ENCODE assay signal across 8 cellular contexts in the genomic region with DNA sequence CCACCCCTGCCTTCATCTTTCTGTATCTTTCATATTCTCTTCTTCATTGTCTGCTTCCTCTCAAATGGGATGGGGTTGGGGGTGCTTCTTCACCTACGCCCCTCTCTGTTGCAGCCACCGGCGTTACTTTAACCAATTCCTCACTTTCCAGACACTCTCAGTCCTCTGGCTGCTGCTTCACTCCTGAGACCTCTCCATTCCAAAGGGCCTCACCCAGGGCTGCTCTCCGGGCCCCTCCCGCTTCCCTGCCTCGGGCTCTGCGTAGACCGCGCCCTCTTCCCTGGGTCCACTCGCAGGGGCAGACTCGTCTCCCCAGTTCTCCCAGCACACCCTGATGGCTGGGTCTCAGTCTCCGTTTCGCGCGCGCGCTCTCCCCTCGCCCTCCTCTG. TPM values are rescaled to one million over a fixed set of nuclear protein-coding genes. Genes with fewer than 3 reads are reported as not detected.
DNase-seq lines count a peak whose midpoint lies in the region; ATAC-seq and TF ChIP-seq lines count a peak whose summit lies in the region.

No MANE protein-coding gene starts in this region.

- no peaks in the 10 kb centered on the region for H3K27me3 ChIP-seq in SK-N-SH (ENCODE audit: insufficient read depth)
- no peaks in the 10 kb centered on the region for H3K27me3 ChIP-seq in esophagus squamous epithelium

- no peak for TF ChIP-seq RAD21 in SK-N-SH (IDR thresholded peaks at IDR 0.05; ENCODE audit: low read length)

- H3K4me3 Mint-ChIP-seq in naive thymus-derived CD8-positive, alpha-beta T cell: peak overlapping the region; percentile 85 to 100 (median 97)

- H3K36me3 ChIP-seq in SK-N-SH (replicated peaks in 1 of 2; ENCODE audit: control insufficient read depth in 1 of 2, insufficient read depth in 2 of 2, low read length in 1 of 2) (no peaks in the 10 kb centered on the region), esophagus squamous epithelium (no peaks in the 10 kb centered on the region)

- TF ChIP-seq CTCF in SK-N-SH (IDR thresholded peaks at IDR 0.05) (no peak), esophagus squamous epithelium (IDR thresholded peaks at IDR 0.05) (no peak)

- H3K9me3 ChIP-seq in SK-N-SH (no peaks in the 10 kb centered on the region), esophagus squamous epithelium (no peaks in the 10 kb centered on the region)

- peaks cover 4% of the 10 kb centered on the region for H3F3A ChIP-seq in SK-N-SH (replicated peaks; ENCODE audit: insufficient read depth)

- no peaks in the 10 kb centered on the region for H4K20me1 ChIP-seq in SK-N-SH (ENCODE audit: insufficient read depth)

- H3K9ac ChIP-seq in SK-N-SH: peak overlapping the region; percentile 93

- H3K27ac Mint-ChIP-seq in naive thymus-derived CD8-positive, alpha-beta T cell: peak overlapping the region; percentile 87 to 98 (median 94)

- CTCF ChIA-PET in SK-N-SH (lab: Yijun Ruan, JAX): interaction anchor here (0.7 kb wide), 2 partner anchors 8 to 23 kb away, joined by 3 read pairs; no protein-coding TSS in a partner anchor

- H3K9me2 ChIP-seq in SK-N-SH: no peaks in the 10 kb centered on the region

- TF ChIP-seq EP300 in SK-N-SH (IDR thresholded peaks at IDR 0.05; ENCODE audit: borderline replicate concordance in 1 of 2, low read depth in 1 of 2, low read length in 1 of 2): no peak

- H3K27me3 Mint-ChIP-seq in naive thymus-derived CD8-positive, alpha-beta T cell: peaks cover 0 to 4% (median 0%) of the 10 kb centered on the region in 5 donors

- H3K4me3 ChIP-seq in SK-N-SH (ENCODE audit: low read depth in 2 of 2, low read length in 1 of 2) (peak overlapping the region; percentile 92 to 97), esophagus squamous epithelium (peak overlapping the region; percentile 63 to 98 (median 88))

- intact Hi-C loops in esophagus squamous epithelium (cut with DNase I): no loop called here

- POLR2A ChIA-PET in SK-N-SH (lab: Yijun Ruan, JAX): interaction anchor here (0.6 kb wide), 1 partner anchor 76 kb away, joined by 3 read pairs; no protein-coding TSS in a partner anchor
- POLR2A ChIA-PET in naive thymus-derived CD8-positive, alpha-beta T cell (lab: Charles Lee): interaction anchor here (0.9 kb wide), 1 partner anchor 1254 kb away, joined by 3 read pairs; no protein-coding TSS in a partner anchor

- ATAC-seq in HG02642 (IDR thresholded peaks at IDR 0.05; ENCODE audit: poor library complexity, unreplicated experiment) (peak; percentile 0), HG02840 (IDR thresholded peaks at IDR 0.05; ENCODE audit: low FRiP score, unreplicated experiment) (no peak)
- no peak for ATAC-seq in naive thymus-derived CD8-positive, alpha-beta T cell

- peaks cover 16% of the 10 kb centered on the region; the same call in 1 of the 2 replicates for H3K79me2 ChIP-seq in SK-N-SH (ENCODE audit: insufficient read depth)

- peak overlapping the region; percentile 94 for H3K4me2 ChIP-seq in SK-N-SH

- H3K27ac ChIP-seq in SK-N-SH (ENCODE audit: low read depth in 2 of 2, low read length in 1 of 2): peak overlapping the region; percentile 68 to 92
- H3K27ac ChIP-seq in esophagus squamous epithelium: peak overlapping the region; percentile 98 to 100 (median 99)

- DNase-seq in DMS53 (lab: John Stamatoyannopoulos, UW): peak; percentile 81
- DNase-seq in SK-N-SH: no peak
- no peak for DNase-seq in esophagus squamous epithelium (lab: John Stamatoyannopoulos, UW)
- peak in 2 of 10 donors; percentile 7 to 13 for DNase-seq in naive thymus-derived CD8-positive, alpha-beta T cell
- no peak for DNase-seq in GM19240 (ENCODE audit: insufficient read length, low spot score)
- DNase-seq in amniotic stem cell (lab: John Stamatoyannopoulos, UW): no peak

- peaks cover 0 to 10% of the 10 kb centered on the region in 2 experiments; a peak in 3 of 4 replicates for H3K4me1 ChIP-seq in SK-N-SH (ENCODE audit: control insufficient read depth in 1 of 2, insufficient read depth in 2 of 2, low read depth in 1 of 2, low read length in 1 of 2)
- peaks cover 4 to 19% (median 10%) of the 10 kb centered on the region in 3 donors for H3K4me1 ChIP-seq in esophagus squamous epithelium

- WGBS in SK-N-SH (ENCODE audit: low lambda C conversion rate): 56% methylated on average over 18 of the region's 18 CpGs
- WGBS in esophagus squamous epithelium, 2 donors: 11 to 25% methylated on average over 18 of the region's 18 CpGs

- no peak for TF ChIP-seq POLR2A in esophagus squamous epithelium (IDR thresholded peaks at IDR 0.05)

- no peaks in the 10 kb centered on the region for H3K9me3 Mint-ChIP-seq in naive thymus-derived CD8-positive, alpha-beta T cell

- H3K4me1 Mint-ChIP-seq in naive thymus-derived CD8-positive, alpha-beta T cell: peaks cover 24 to 61% (median 37%) of the 10 kb centered on the region in 4 donors

- no peaks in the 10 kb centered on the region for H3K36me3 Mint-ChIP-seq in naive thymus-derived CD8-positive, alpha-beta T cell

- peak overlapping the region; percentile 96 for H2AFZ ChIP-seq in SK-N-SH (ENCODE audit: low read depth)

TF ChIP-seq in SK-N-SH, 30 proteins besides CTCF, POLR2A, EP300 and RAD21:
- 0 out of 2 replicates have a peak, but pooled peaks have one; percentile 3 for TF ChIP-seq TEAD4 (IDR thresholded peaks at IDR 0.05; ENCODE audit: borderline replicate concordance, insufficient read depth)
- TF ChIP-seq, protein P1, sequence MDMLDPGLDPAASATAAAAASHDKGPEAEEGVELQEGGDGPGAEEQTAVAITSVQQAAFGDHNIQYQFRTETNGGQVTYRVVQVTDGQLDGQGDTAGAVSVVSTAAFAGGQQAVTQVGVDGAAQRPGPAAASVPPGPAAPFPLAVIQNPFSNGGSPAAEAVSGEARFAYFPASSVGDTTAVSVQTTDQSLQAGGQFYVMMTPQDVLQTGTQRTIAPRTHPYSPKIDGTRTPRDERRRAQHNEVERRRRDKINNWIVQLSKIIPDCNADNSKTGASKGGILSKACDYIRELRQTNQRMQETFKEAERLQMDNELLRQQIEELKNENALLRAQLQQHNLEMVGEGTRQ (IDR thresholded peaks at IDR 0.05; ENCODE audit: borderline replicate concordance, low read depth, low read length): no peak

RNA-seq across cellular contexts. Expression of gene SERPINB8, which starts 0.9 kb away (rescaled TPM):
- polyA plus RNA-seq in SK-N-SH (2012; rRNA removed): 3.4 and 5.2 TPM in 2 replicates
- 5.5 and 7.3 TPM in 2 replicates for polyA plus RNA-seq in SK-N-SH (2012; cell fraction: cytosol; rRNA removed)
- 3.9 and 6.4 TPM in 2 replicates for polyA plus RNA-seq in SK-N-SH (2012; cell fraction: nucleus; rRNA removed)
- 10 to 100 TPM; 17.7 to 43.2 (median 34.2) TPM for total RNA-seq in esophagus squamous epithelium
- total RNA-seq in naive thymus-derived CD8-positive, alpha-beta T cell: 10 to 100 TPM; 15.9 to 20.1 TPM
- polyA plus RNA-seq in naive thymus-derived CD8-positive, alpha-beta T cell: 10 to 100 TPM; 11.2 to 14.3 (median 11.6) TPM

RNA-seq across cellular contexts. Expression of gene HMSD, which starts 21.7 kb away (rescaled TPM):
- polyA plus RNA-seq in SK-N-SH (2012; rRNA removed): not detected in 2 replicates
- not detected in 2 replicates for polyA plus RNA-seq in SK-N-SH (2012; cell fraction: cytosol; rRNA removed)
- polyA plus RNA-seq in SK-N-SH (2012; cell fraction: nucleus; rRNA removed): not detected in 2 replicates
- under 1 TPM in 2 of 4 donors, not detected in 2; 0.18 to 0.19 TPM for total RNA-seq in esophagus squamous epithelium
- not detected for total RNA-seq in naive thymus-derived CD8-positive, alpha-beta T cell
- not detected for polyA plus RNA-seq in naive thymus-derived CD8-positive, alpha-beta T cell
